ENCODE assay signal across 8 cellular contexts in genomic region chr9:8895498-8896224, GRCh38.
DNase-seq lines count a peak whose midpoint lies in the region; ATAC-seq and TF ChIP-seq lines count a peak whose summit lies in the region.

No MANE protein-coding gene starts in this region.

- H3K27me3 ChIP-seq in Caco-2 (replicated peaks; ENCODE audit: control insufficient read depth, insufficient read depth, low read length): no peaks in the 10 kb centered on the region
- no peaks in the 10 kb centered on the region for H3K27me3 ChIP-seq in Karpas-422 (ENCODE audit: low read length)
- peaks cover 4% of the 10 kb centered on the region for H3K27me3 ChIP-seq in RWPE2 (ENCODE audit: insufficient read depth, poor library complexity, severe bottlenecking)
- no peaks in the 10 kb centered on the region for H3K27me3 ChIP-seq in foreskin keratinocyte
- H3K27me3 ChIP-seq in psoas muscle (ENCODE audit: insufficient read depth in 3 of 3, low read length in 2 of 3): no peaks in the 10 kb centered on the region
- H3K27me3 ChIP-seq in PC-3 (ENCODE audit: low read length): no peaks in the 10 kb centered on the region

- WGBS in psoas muscle, 3 donors: 19 to 25% (median 21%) methylated on average over 7 of the region's 7 CpGs

- H3K9me3 Mint-ChIP-seq in Caco-2 (ENCODE audit: unreplicated experiment): no peaks in the 10 kb centered on the region

- H4K20me1 ChIP-seq in Karpas-422 (ENCODE audit: insufficient read depth, low read depth, low read length): no peaks in the 10 kb centered on the region
- H4K20me1 ChIP-seq in PC-3 (ENCODE audit: low read length): no peaks in the 10 kb centered on the region

- DNase-seq in Caco-2 (peak in 1 of 2 experiments; percentile 36), Karpas-422 (peak; percentile 73), RWPE2 (ENCODE audit: low spot score) (no peak), foreskin keratinocyte (peak in 1 of 2 donors; percentile 2), psoas muscle (no peak), PC-3 (no peak)

- H3K4me3 ChIP-seq in Caco-2 (ENCODE audit: low read depth, low read length) (no peak overlapping the region), Karpas-422 (ENCODE audit: low read length) (no peak overlapping the region), RWPE2 (ENCODE audit: severe bottlenecking) (no peak overlapping the region), psoas muscle (no peak overlapping the region), PC-3 (ENCODE audit: low read length) (no peak overlapping the region)

- no TSS peak for BruUV-seq in Caco-2 (replicated peaks; lab: Mats Ljungman, UMichigan)
- BruUV-seq in PC-3 (replicated peaks; lab: Mats Ljungman, UMichigan): no TSS peak

- H3K9ac ChIP-seq in Karpas-422 (ENCODE audit: low read length) (no peak overlapping the region), PC-3 (ENCODE audit: low read length) (no peak overlapping the region)

- TF ChIP-seq CTCF in Caco-2 (IDR thresholded peaks at IDR 0.05; ENCODE audit: insufficient read depth in 1 of 2, low read depth in 1 of 2, low read length in 1 of 2, severe bottlenecking in 1 of 2, unreplicated experiment in 1 of 2) (peak; percentile 41 to 55), RWPE2 (IDR thresholded peaks at IDR 0.05; ENCODE audit: poor library complexity, severe bottlenecking) (peak; percentile 64), foreskin keratinocyte (conservative IDR thresholded peaks at IDR 0.05) (peak; percentile 67), psoas muscle (IDR thresholded peaks at IDR 0.05) (peak; percentile 47), PC-3 (conservative IDR thresholded peaks at IDR 0.05; ENCODE audit: low read depth, low read length) (no peak; the same call in 1 of the 2 replicates)

- H3K27me3 Mint-ChIP-seq in Caco-2 (ENCODE audit: insufficient read depth, unreplicated experiment): no peaks in the 10 kb centered on the region

- H3K9me2 ChIP-seq in Karpas-422 (replicated peaks; ENCODE audit: insufficient read depth, low read length): no peaks in the 10 kb centered on the region
- no peaks in the 10 kb centered on the region for H3K9me2 ChIP-seq in PC-3 (replicated peaks; ENCODE audit: low read length)

- no peaks in the 10 kb centered on the region for H3K36me3 Mint-ChIP-seq in Caco-2 (ENCODE audit: insufficient read depth, unreplicated experiment)

- no peak overlapping the region for H2AFZ ChIP-seq in Karpas-422 (ENCODE audit: low read length)
- H2AFZ ChIP-seq in PC-3 (ENCODE audit: low read length): no peak overlapping the region

- ATAC-seq in RWPE2 (ENCODE audit: low read depth) (no peak), foreskin keratinocyte (peak; percentile 44), psoas muscle (peak in 2 of 4 donors; percentile 55 to 63), HG02642 (IDR thresholded peaks at IDR 0.05; ENCODE audit: poor library complexity, unreplicated experiment) (no peak), HG03175 (IDR thresholded peaks at IDR 0.05; ENCODE audit: unreplicated experiment) (no peak), PC-3 (no peak)

- intact Hi-C loops in Caco-2 (cut with micrococcal nuclease; ENCODE audit: unreplicated experiment) (loop anchor here (1.0 to 10.0 kb wide), 4 partner anchors 203 to 1323 kb away; no protein-coding TSS in a partner anchor), psoas muscle (cut with DNase I) (no loop called here), PC-3 (cut with micrococcal nuclease) (no loop called here)

- H3K79me2 ChIP-seq in Karpas-422 (ENCODE audit: low read length) (no peaks in the 10 kb centered on the region), PC-3 (ENCODE audit: low read length) (no peaks in the 10 kb centered on the region)

- H3K27ac Mint-ChIP-seq in Caco-2 (ENCODE audit: unreplicated experiment): no peak overlapping the region

- H3K4me2 ChIP-seq in Karpas-422 (ENCODE audit: low read depth, low read length, poor library complexity, severe bottlenecking) (no peak overlapping the region), PC-3 (ENCODE audit: low read length) (no peak overlapping the region)

- H3K36me3 ChIP-seq in Caco-2 (ENCODE audit: control insufficient read depth, insufficient read depth, low read length) (no peaks in the 10 kb centered on the region), Karpas-422 (ENCODE audit: insufficient read depth, low read length) (no peaks in the 10 kb centered on the region), RWPE2 (ENCODE audit: low read depth) (no peaks in the 10 kb centered on the region), psoas muscle (ENCODE audit: insufficient read depth in 1 of 2, low read depth in 1 of 2) (no peaks in the 10 kb centered on the region), PC-3 (ENCODE audit: low read depth, low read length) (no peaks in the 10 kb centered on the region; the same call in 1 of the 2 replicates)

- H3K4me1 Mint-ChIP-seq in Caco-2 (ENCODE audit: low read depth, unreplicated experiment): no peaks in the 10 kb centered on the region

- H3K27ac ChIP-seq in Karpas-422 (ENCODE audit: low read length) (no peak overlapping the region), RWPE2 (ENCODE audit: poor library complexity, severe bottlenecking) (no peak overlapping the region), foreskin keratinocyte (no peak overlapping the region), psoas muscle (no peak overlapping the region), PC-3 (ENCODE audit: low read length) (no peak overlapping the region)

- CTCF ChIA-PET in Caco-2 (lab: Charles Lee): interaction anchor here (0.6 to 1.4 kb wide), 5 partner anchors 26 to 1494 kb away, joined by 3 to 7 read pairs (median 3); no protein-coding TSS in a partner anchor
- CTCF ChIA-PET in PC-3 (lab: Charles Lee): no interaction called here

- H3K4me1 ChIP-seq in Caco-2: no peaks in the 10 kb centered on the region
- no peaks in the 10 kb centered on the region for H3K4me1 ChIP-seq in Karpas-422 (ENCODE audit: low read length)
- no peaks in the 10 kb centered on the region for H3K4me1 ChIP-seq in RWPE2 (ENCODE audit: insufficient read depth, poor library complexity, severe bottlenecking)
- no peaks in the 10 kb centered on the region for H3K4me1 ChIP-seq in foreskin keratinocyte
- no peaks in the 10 kb centered on the region for H3K4me1 ChIP-seq in psoas muscle
- no peaks in the 10 kb centered on the region for H3K4me1 ChIP-seq in PC-3 (ENCODE audit: insufficient read depth, low read length)

- H3F3A ChIP-seq in PC-3 (ENCODE audit: low read length, unreplicated experiment): no peaks in the 10 kb centered on the region

- H3K9me3 ChIP-seq in Caco-2 (no peaks in the 10 kb centered on the region), Karpas-422 (ENCODE audit: low read length) (no peaks in the 10 kb centered on the region), RWPE2 (ENCODE audit: severe bottlenecking) (no peaks in the 10 kb centered on the region), psoas muscle (no peaks in the 10 kb centered on the region), PC-3 (ENCODE audit: low read length) (no peaks in the 10 kb centered on the region)

- POLR2A ChIA-PET in Caco-2 (lab: Charles Lee): no interaction called here
- POLR2A ChIA-PET in PC-3 (lab: Charles Lee; ENCODE audit: unreplicated experiment): no interaction called here

- H3K4me3 Mint-ChIP-seq in Caco-2 (ENCODE audit: unreplicated experiment): no peak overlapping the region
